In the genomic region with DNA sequence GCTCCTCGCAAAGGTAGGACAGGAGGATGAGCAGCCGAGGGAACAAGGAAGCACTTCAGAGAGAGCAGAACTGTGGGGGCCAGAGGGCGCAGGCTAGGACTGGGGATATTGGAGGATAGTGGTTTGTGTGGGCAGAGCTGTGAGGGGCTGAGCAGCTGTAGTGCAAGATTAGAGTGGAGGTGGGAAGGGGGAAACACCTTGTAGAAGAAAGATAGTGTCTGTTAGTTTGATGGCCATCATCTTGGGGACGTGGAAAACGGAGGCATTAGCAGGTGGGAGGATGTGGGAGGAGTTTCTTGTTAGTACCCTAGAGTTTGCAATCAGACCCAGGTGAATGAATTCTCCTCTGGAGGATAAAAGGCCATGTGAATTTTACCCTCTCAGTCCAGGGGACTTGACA, we compare ENCODE assay signal across 14 cellular contexts. TPM values are rescaled to one million over a fixed set of nuclear protein-coding genes. Genes with fewer than 3 reads are reported as not detected.
A peak's percentile ranks its signal among the peaks of the same experiment; 100 is the strongest.
DNase-seq lines count a peak whose midpoint lies in the region; ATAC-seq, FAIRE-seq and TF ChIP-seq lines count a peak whose summit lies in the region.
"Had no signal": no experiment of that assay in that cellular context is flagged by ENCODE, and none has a peak within 500 bp of the region (broad histone marks: within the 10 kb centered on the region; RNA-seq: fewer than 3 reads in every experiment).

No MANE protein-coding gene starts in this region.

- H3K27ac Mint-ChIP-seq in activated naive CD4-positive, alpha-beta T cell treated with anti-CD3 and anti-CD28 coated beads, Interleukin-2, amount 10 ng/mL, durations not matched to agents 7 days and 5 days: peak overlapping the region; percentile 100
- H3K27ac Mint-ChIP-seq in WTC11: no peak overlapping the region
- peak overlapping the region; percentile 48 to 91 for H3K27ac Mint-ChIP-seq in stimulated activated naive CD8-positive, alpha-beta T cell treated with anti-CD3 and anti-CD28 coated beads, Interleukin-15, amount 100 ng/mL, for 72 hours

- no peak overlapping the region for H3K9ac ChIP-seq in K562 (ENCODE audit: insufficient read depth in 1 of 2, low read depth in 2 of 2, low read length in 2 of 2)
- no peak overlapping the region for H3K9ac ChIP-seq in Karpas-422 (ENCODE audit: low read length)

- CTCF ChIA-PET in activated naive CD4-positive, alpha-beta T cell treated with anti-CD3 and anti-CD28 coated beads, Interleukin-2, amount 10 ng/mL, durations not matched to agents 7 days and 5 days (lab: Charles Lee): no interaction called here
- CTCF ChIA-PET in WTC11 (lab: Charles Lee) (no interaction called here), K562 (lab: Yijun Ruan, JAX; ENCODE audit: low intra/inter-chr PET ratio) (no interaction called here)

- POLR2A ChIA-PET in WTC11 (lab: Charles Lee): no interaction called here
- POLR2A ChIA-PET in K562 (lab: Yijun Ruan, JAX): no interaction called here

- H3K9me3 ChIP-seq in K562 (replicated peaks; ENCODE audit: control insufficient read depth, insufficient read depth, low read depth, low read length) (no peaks in the 10 kb centered on the region), sigmoid colon (no peaks in the 10 kb centered on the region), Karpas-422 (ENCODE audit: low read length) (no peaks in the 10 kb centered on the region)
- H3K9me3 ChIP-seq: heart right ventricle, vagina had no signal

- TF ChIP-seq EP300 in K562 (IDR thresholded peaks at IDR 0.05; ENCODE audit: low read length) (peak; percentile 72; the same call in 1 of the 2 replicates), sigmoid colon (IDR thresholded peaks at IDR 0.05) (no peak)

- H3K27ac ChIP-seq in K562 (ENCODE audit: extremely low read depth, low read depth, low read length) (no peak overlapping the region; the same call in 2 of the 3 replicates), sigmoid colon (no peak overlapping the region), Karpas-422 (ENCODE audit: low read length) (no peak overlapping the region)
- H3K27ac ChIP-seq: cardiac muscle cell, HL-60, vagina had no signal

- no TSS peak for BruUV-seq in K562 (replicated peaks; lab: Mats Ljungman, UMichigan)

- peaks cover 0 to 48% of the 10 kb centered on the region in 2 experiments; a peak in 3 of 5 replicates for H3K4me1 ChIP-seq in K562 (replicated peaks in 1 of 2; ENCODE audit: control insufficient read depth in 2 of 2, insufficient read depth in 2 of 2, low read length in 2 of 2)
- H3K4me1 ChIP-seq in sigmoid colon: no peaks in the 10 kb centered on the region
- H3K4me1 ChIP-seq in Karpas-422 (ENCODE audit: low read length): no peaks in the 10 kb centered on the region
- H3K4me1 ChIP-seq: vagina had no signal

- peak; percentile 45 for ATAC-seq in WTC11
- ATAC-seq in K562: no peak; the same call in 2 of the 3 replicates
- peak; percentile 35 for ATAC-seq in stimulated activated naive CD8-positive, alpha-beta T cell treated with anti-CD3 and anti-CD28 coated beads, Interleukin-15, amount 100 ng/mL, for 72 hours
- ATAC-seq: heart right ventricle had no signal

- H3K27me3 Mint-ChIP-seq in activated naive CD4-positive, alpha-beta T cell treated with anti-CD3 and anti-CD28 coated beads, Interleukin-2, amount 10 ng/mL, durations not matched to agents 7 days and 5 days: no peaks in the 10 kb centered on the region
- peaks cover 34% of the 10 kb centered on the region for H3K27me3 Mint-ChIP-seq in WTC11 (ENCODE audit: low read depth)
- no peaks in the 10 kb centered on the region for H3K27me3 Mint-ChIP-seq in stimulated activated naive CD8-positive, alpha-beta T cell treated with anti-CD3 and anti-CD28 coated beads, Interleukin-15, amount 100 ng/mL, for 72 hours

- H3K4me2 ChIP-seq in K562 (ENCODE audit: insufficient read depth, low read length) (peak overlapping the region; percentile 11; the same call in 1 of the 2 replicates), Karpas-422 (ENCODE audit: low read depth, low read length, poor library complexity, severe bottlenecking) (no peak overlapping the region)

- no peaks in the 10 kb centered on the region for H3K9me3 Mint-ChIP-seq in activated naive CD4-positive, alpha-beta T cell treated with anti-CD3 and anti-CD28 coated beads, Interleukin-2, amount 10 ng/mL, durations not matched to agents 7 days and 5 days
- H3K9me3 Mint-ChIP-seq in WTC11: no peaks in the 10 kb centered on the region
- no peaks in the 10 kb centered on the region for H3K9me3 Mint-ChIP-seq in stimulated activated naive CD8-positive, alpha-beta T cell treated with anti-CD3 and anti-CD28 coated beads, Interleukin-15, amount 100 ng/mL, for 72 hours

- no peaks in the 10 kb centered on the region for H3K9me1 ChIP-seq in K562 (ENCODE audit: control insufficient read depth, insufficient read depth, low read length)

- no peak for TF ChIP-seq RAD21 in K562 (CRISPR knock-in tag; conservative IDR thresholded peaks at IDR 0.05 in 1 of 2, IDR thresholded peaks at IDR 0.05 in 1 of 2)

- H3K4me3 ChIP-seq in K562 (no peak overlapping the region), sigmoid colon (no peak overlapping the region), Karpas-422 (ENCODE audit: low read length) (no peak overlapping the region)
- H3K4me3 ChIP-seq: cardiac muscle cell, heart right ventricle, vagina had no signal

- H3K27me3 ChIP-seq in K562 (ENCODE audit: control insufficient read depth in 2 of 2, insufficient read depth in 2 of 2, low read length in 2 of 2) (no peaks in the 10 kb centered on the region; a peak in 1 of 5 replicates), sigmoid colon (peaks cover 0 to 19% (median 0%) of the 10 kb centered on the region in 3 donors), Karpas-422 (ENCODE audit: low read length) (no peaks in the 10 kb centered on the region)
- H3K27me3 ChIP-seq: vagina had no signal

- peak; percentile 26 for FAIRE-seq in K562 (lab: Jason Lieb, UNC)

- H4K20me1 ChIP-seq in K562 (replicated peaks; ENCODE audit: control insufficient read depth, insufficient read depth, low read length) (no peaks in the 10 kb centered on the region), Karpas-422 (ENCODE audit: insufficient read depth, low read depth, low read length) (no peaks in the 10 kb centered on the region)

- TF ChIP-seq CTCF in WTC11 (IDR thresholded peaks at IDR 0.05) (no peak), K562 (IDR thresholded peaks at IDR 0.05 in 2 of 3, conservative IDR thresholded peaks at IDR 0.05 in 1 of 3; ENCODE audit: insufficient read depth in 2 of 3, low read depth in 1 of 3, low read length in 3 of 3) (no peak), sigmoid colon (IDR thresholded peaks at IDR 0.05) (no peak)

- H3K4me1 Mint-ChIP-seq in activated naive CD4-positive, alpha-beta T cell treated with anti-CD3 and anti-CD28 coated beads, Interleukin-2, amount 10 ng/mL, durations not matched to agents 7 days and 5 days: peaks cover 98% of the 10 kb centered on the region
- peaks cover 21% of the 10 kb centered on the region for H3K4me1 Mint-ChIP-seq in WTC11
- peaks cover 98% of the 10 kb centered on the region for H3K4me1 Mint-ChIP-seq in stimulated activated naive CD8-positive, alpha-beta T cell treated with anti-CD3 and anti-CD28 coated beads, Interleukin-15, amount 100 ng/mL, for 72 hours

- WGBS in K562 (ENCODE audit: insufficient coverage, low coverage, missing lambda C conversion rate): 1% methylated on average over 5 of the region's 5 CpGs
- WGBS in sigmoid colon, 2 donors: 39 to 74% methylated on average over 5 of the region's 5 CpGs

- peak; percentile 40 for DNase-seq in activated naive CD4-positive, alpha-beta T cell treated with anti-CD3 and anti-CD28 coated beads, Interleukin-2, amount 10 ng/mL, durations not matched to agents 7 days and 5 days
- DNase-seq in activated naive CD4-positive, alpha-beta T cell (lab: John Stamatoyannopoulos, UW): no peak
- DNase-seq in WTC11 (ENCODE audit: low spot score) (no peak), K562 (ENCODE audit: extremely low read depth in 1 of 4, low spot score in 3 of 4) (peak; percentile 47 to 67 (median 58)), putamen (ENCODE audit: low spot score) (no peak), sigmoid colon (no peak), Karpas-422 (no peak)
- DNase-seq in stimulated activated naive CD8-positive, alpha-beta T cell treated with anti-CD3 and anti-CD28 coated beads, Interleukin-15, amount 100 ng/mL, for 72 hours: peak; percentile 58 to 74
- DNase-seq: DMS79 treated with DMSO at 0.1 percent for 48 hours, heart right ventricle had no signal

- peaks cover 62% of the 10 kb centered on the region for H3K36me3 Mint-ChIP-seq in activated naive CD4-positive, alpha-beta T cell treated with anti-CD3 and anti-CD28 coated beads, Interleukin-2, amount 10 ng/mL, durations not matched to agents 7 days and 5 days
- H3K36me3 Mint-ChIP-seq in WTC11: peaks cover 7% of the 10 kb centered on the region

- no peaks in the 10 kb centered on the region; the same call in 2 of the 3 replicates for H3K79me2 ChIP-seq in K562 (ENCODE audit: control insufficient read depth, insufficient read depth, low read length)
- H3K79me2 ChIP-seq in Karpas-422 (ENCODE audit: low read length): no peaks in the 10 kb centered on the region

- intact Hi-C loops in K562 (cut with micrococcal nuclease) (no loop called here), sigmoid colon (cut with DNase I) (no loop called here)

- in situ Hi-C loops in K562 (cut with MboI): no loop called here

- TF ChIP-seq POLR2A in K562 (conservative IDR thresholded peaks at IDR 0.05): no peak
- no peak for TF ChIP-seq POLR2A in sigmoid colon (IDR thresholded peaks at IDR 0.05)

- H3K36me3 ChIP-seq in K562 (ENCODE audit: control insufficient read depth, insufficient read depth, low read length) (no peaks in the 10 kb centered on the region), sigmoid colon (no peaks in the 10 kb centered on the region), Karpas-422 (ENCODE audit: insufficient read depth, low read length) (no peaks in the 10 kb centered on the region)
- H3K36me3 ChIP-seq: cardiac muscle cell, vagina had no signal

- H2AFZ ChIP-seq in K562 (ENCODE audit: low read depth, low read length) (no peak overlapping the region), Karpas-422 (ENCODE audit: low read length) (no peak overlapping the region)

- H3K9me2 ChIP-seq in Karpas-422 (replicated peaks; ENCODE audit: insufficient read depth, low read length): no peaks in the 10 kb centered on the region

- H3K4me3 Mint-ChIP-seq in activated naive CD4-positive, alpha-beta T cell treated with anti-CD3 and anti-CD28 coated beads, Interleukin-2, amount 10 ng/mL, durations not matched to agents 7 days and 5 days: peak overlapping the region; percentile 92
- H3K4me3 Mint-ChIP-seq in WTC11: no peak overlapping the region
- H3K4me3 Mint-ChIP-seq in stimulated activated naive CD8-positive, alpha-beta T cell treated with anti-CD3 and anti-CD28 coated beads, Interleukin-15, amount 100 ng/mL, for 72 hours: peak overlapping the region; percentile 80 to 95

RNA-seq across cellular contexts. Expression of a gene that starts 33.9 kb away (rescaled TPM):
- 27.6 to 41.2 TPM (median 28.2 TPM) in 3 replicates for total RNA-seq in WTC11 (2021)
- total RNA-seq in K562 (2011; cell fraction: chromatin; rRNA removed; ENCODE audit: low replicate concordance): 2.5 TPM in 1 of 2 replicates, not detected in the other
- total RNA-seq in K562 (2011; cell fraction: nucleolus; rRNA removed): 4.6 and 6.2 TPM in 2 replicates
- total RNA-seq in K562 (2011; cell fraction: nucleoplasm; rRNA removed): 3.5 and 4.8 TPM in 2 replicates
- total RNA-seq in K562 (2014; rRNA removed): 1.1 and 1.7 TPM in 2 replicates
- 2.4 and 2.5 TPM in 2 replicates for total RNA-seq in K562 (2014; rRNA removed; fragmentation: Illumina TruSeq; extraction: Trizol)
- 1.3 and 2.4 TPM in 2 replicates for total RNA-seq in K562 (2015; rRNA removed; fragmentation: Illumina TruSeq; extraction: Trizol)
- 23.9 and 30.1 TPM in 2 replicates for total RNA-seq in K562 (2021)
- polyA plus RNA-seq in K562 (2011; rRNA removed): 3.8 and 6.4 TPM in 2 replicates
- polyA plus RNA-seq in K562 (2011; cell fraction: cytosol; rRNA removed): 9.3 and 14.7 TPM in 2 replicates
- polyA plus RNA-seq in K562 (2011; cell fraction: nucleus; rRNA removed): 4.3 and 5.0 TPM in 2 replicates
- 6.6 and 43.8 TPM in 2 replicates for polyA plus RNA-seq in K562 (2012)
- polyA plus RNA-seq in K562 (2014; fragmentation: Illumina TruSeq; extraction: Trizol): 4.7 and 6.2 TPM in 2 replicates
- 10 to 100 TPM in 1 of 2 experiments, 1 to 10 TPM in 1; 9.5 to 16.4 TPM for polyA plus RNA-seq in K562 (2014; fragmentation: Nextera tagmentation; extraction: Ambion mirVana)
- 1.4 and 1.6 TPM in 2 replicates for polyA plus RNA-seq in K562 (2014; rRNA removed)
- polyA minus RNA-seq in K562 (2011; rRNA and poly(A)+ RNA removed): 2.8 and 3.7 TPM in 2 replicates
- polyA minus RNA-seq in K562 (2011; cell fraction: cytosol; rRNA and poly(A)+ RNA removed): 4.5 and 5.4 TPM in 2 replicates
- 0.67 and 1.4 TPM in 2 replicates for polyA minus RNA-seq in K562 (2011; cell fraction: nucleus; rRNA and poly(A)+ RNA removed)
- not detected for total RNA-seq in sigmoid colon
- polyA plus RNA-seq in sigmoid colon: 10 to 100 TPM in 1 of 3 donors, 1 to 10 TPM in 2; 1.4 to 30.0 (median 3.0) TPM
- not detected in 2 replicates for total RNA-seq in Karpas-422 (2014; rRNA removed; shearing (Covaris generic); ENCODE audit: low replicate concordance)
- total RNA-seq: cardiac muscle cell, MCF 10A, vagina had no signal
- polyA plus RNA-seq: cardiac muscle cell had no signal

RNA-seq across cellular contexts. Expression of a gene that starts 50.2 kb away (rescaled TPM):
- total RNA-seq in WTC11 (2021): 13.9 to 15.4 TPM (median 15.1 TPM) in 3 replicates
- total RNA-seq in K562 (2011; cell fraction: chromatin; rRNA removed; ENCODE audit: low replicate concordance): 81.3 and 499 TPM in 2 replicates
- 147 and 442 TPM in 2 replicates for total RNA-seq in K562 (2011; cell fraction: nucleolus; rRNA removed)
- total RNA-seq in K562 (2011; cell fraction: nucleoplasm; rRNA removed): 112 and 171 TPM in 2 replicates
- 10.4 and 11.3 TPM in 2 replicates for total RNA-seq in K562 (2014; rRNA removed)
- total RNA-seq in K562 (2014; rRNA removed; fragmentation: Illumina TruSeq; extraction: Trizol): 4.1 and 4.3 TPM in 2 replicates
- 1.5 and 2.1 TPM in 2 replicates for total RNA-seq in K562 (2015; rRNA removed; fragmentation: Illumina TruSeq; extraction: Trizol)
- total RNA-seq in K562 (2021): 13.2 and 19.1 TPM in 2 replicates
- 108 and 123 TPM in 2 replicates for polyA plus RNA-seq in K562 (2011; rRNA removed)
- 99.6 and 191 TPM in 2 replicates for polyA plus RNA-seq in K562 (2011; cell fraction: cytosol; rRNA removed)
- polyA plus RNA-seq in K562 (2011; cell fraction: nucleus; rRNA removed): 516 and 1,081 TPM in 2 replicates
- polyA plus RNA-seq in K562 (2012): 8.8 and 13.0 TPM in 2 replicates
- polyA plus RNA-seq in K562 (2014; fragmentation: Illumina TruSeq; extraction: Trizol): 7.6 and 10.7 TPM in 2 replicates
- polyA plus RNA-seq in K562 (2014; fragmentation: Nextera tagmentation; extraction: Ambion mirVana): 1 to 10 TPM; 1.4 to 2.5 TPM
- polyA plus RNA-seq in K562 (2014; rRNA removed): 12.0 and 16.3 TPM in 2 replicates
- polyA minus RNA-seq in K562 (2011; rRNA and poly(A)+ RNA removed): 56.3 and 87.3 TPM in 2 replicates
- polyA minus RNA-seq in K562 (2011; cell fraction: cytosol; rRNA and poly(A)+ RNA removed): 119 and 124 TPM in 2 replicates
- 75.4 and 113 TPM in 2 replicates for polyA minus RNA-seq in K562 (2011; cell fraction: nucleus; rRNA and poly(A)+ RNA removed)
- 10 to 100 TPM in 2 of 4 donors, 1 to 10 TPM in 2; 6.7 to 13.6 (median 10.2) TPM for total RNA-seq in sigmoid colon
- polyA plus RNA-seq in sigmoid colon: 1 to 10 TPM; 1.2 to 5.6 (median 1.2) TPM
- not detected in 2 replicates for total RNA-seq in Karpas-422 (2014; rRNA removed; shearing (Covaris generic); ENCODE audit: low replicate concordance)

RNA-seq across cellular contexts. Expression of a gene that starts 55.4 kb away (rescaled TPM):
- 9.9 to 14.8 TPM (median 11.1 TPM) in 3 replicates for total RNA-seq in WTC11 (2021)
- not detected in 2 replicates for total RNA-seq in K562 (2011; cell fraction: chromatin; rRNA removed; ENCODE audit: low replicate concordance)
- total RNA-seq in K562 (2011; cell fraction: nucleolus; rRNA removed): not detected in 2 replicates
- total RNA-seq in K562 (2011; cell fraction: nucleoplasm; rRNA removed): not detected in 2 replicates
- not detected in 2 replicates for total RNA-seq in K562 (2014; rRNA removed)
- not detected in 2 replicates for total RNA-seq in K562 (2014; rRNA removed; fragmentation: Illumina TruSeq; extraction: Trizol)
- total RNA-seq in K562 (2015; rRNA removed; fragmentation: Illumina TruSeq; extraction: Trizol): not detected in 2 replicates
- 6.6 and 8.8 TPM in 2 replicates for total RNA-seq in K562 (2021)
- polyA plus RNA-seq in K562 (2011; rRNA removed): not detected in 2 replicates
- not detected in 2 replicates for polyA plus RNA-seq in K562 (2011; cell fraction: cytosol; rRNA removed)
- polyA plus RNA-seq in K562 (2011; cell fraction: nucleus; rRNA removed): 0.27 TPM in 1 of 2 replicates, not detected in the other
- 0.86 TPM in 1 of 2 replicates, not detected in the other for polyA plus RNA-seq in K562 (2012)
- polyA plus RNA-seq in K562 (2014; fragmentation: Illumina TruSeq; extraction: Trizol): not detected in 2 replicates
- polyA plus RNA-seq in K562 (2014; fragmentation: Nextera tagmentation; extraction: Ambion mirVana): under 1 TPM; 0.07 to 0.20 TPM
- polyA plus RNA-seq in K562 (2014; rRNA removed): not detected in 2 replicates
- not detected in 2 replicates for polyA minus RNA-seq in K562 (2011; rRNA and poly(A)+ RNA removed)
- polyA minus RNA-seq in K562 (2011; cell fraction: cytosol; rRNA and poly(A)+ RNA removed): not detected in 2 replicates
- polyA minus RNA-seq in K562 (2011; cell fraction: nucleus; rRNA and poly(A)+ RNA removed): not detected in 2 replicates
- total RNA-seq in sigmoid colon: not detected
- polyA plus RNA-seq in sigmoid colon: 10 to 100 TPM in 1 of 3 donors, 1 to 10 TPM in 1, under 1 TPM in 1; 0.67 to 25.8 (median 1.8) TPM
- total RNA-seq in Karpas-422 (2014; rRNA removed; shearing (Covaris generic); ENCODE audit: low replicate concordance): not detected in 2 replicates
- total RNA-seq: cardiac muscle cell, MCF 10A, vagina had no signal
- polyA plus RNA-seq: cardiac muscle cell had no signal

Comparison
In these comparisons a context has a peak if more than half of its experiments do, and no peak if none do; other contexts are left out.
1. DNase-seq: peak in activated naive CD4-positive, alpha-beta T cell treated with anti-CD3 and anti-CD28 coated beads, Interleukin-2, amount 10 ng/mL, durations not matched to agents 7 days and 5 days (single experiment), K562 (4 of 4) and stimulated activated naive CD8-positive, alpha-beta T cell treated with anti-CD3 and anti-CD28 coated beads, Interleukin-15, amount 100 ng/mL, for 72 hours (2 of 2); none in activated naive CD4-positive, alpha-beta T cell (0 of 4), WTC11 (single experiment), putamen (single experiment), sigmoid colon (single experiment) and Karpas-422 (single experiment).